ENCODE assay signal across 18 cellular contexts in the genomic region with DNA sequence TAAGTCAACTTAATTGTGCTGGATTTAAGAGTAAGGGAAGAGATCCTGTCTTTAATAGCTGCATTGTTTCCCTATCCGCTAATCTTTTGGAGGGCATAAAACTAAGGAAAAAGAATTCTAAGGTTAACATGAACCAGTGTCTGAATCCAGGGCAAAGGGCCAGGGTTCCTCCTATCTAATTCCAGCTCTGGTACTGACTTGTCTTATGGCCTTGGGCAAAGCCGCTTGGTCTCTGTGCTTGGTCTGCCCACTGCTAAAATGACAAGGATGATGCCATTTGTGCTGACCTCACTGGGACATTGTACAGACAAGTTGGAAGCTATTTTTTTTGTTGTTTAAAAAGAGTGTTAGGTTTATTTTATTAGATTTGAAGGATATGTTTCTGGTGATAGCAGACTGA.
A peak's percentile ranks its signal among the peaks of the same experiment; 100 is the strongest.
DNase-seq lines count a peak whose midpoint lies in the region; ATAC-seq, FAIRE-seq and TF ChIP-seq lines count a peak whose summit lies in the region.
"Had no signal": no experiment of that assay in that cellular context is flagged by ENCODE, and none has a peak within 500 bp of the region (broad histone marks: within the 10 kb centered on the region; RNA-seq: fewer than 3 reads in every experiment).

No MANE protein-coding gene starts in this region.

- peaks cover 40% of the 10 kb centered on the region for H3K4me1 Mint-ChIP-seq in Caco-2 (ENCODE audit: low read depth, unreplicated experiment)

- no peak for TF ChIP-seq POLR2A in prostate gland (IDR thresholded peaks at IDR 0.05)

- H3K36me3 Mint-ChIP-seq in Caco-2 (ENCODE audit: insufficient read depth, unreplicated experiment), result peaks cover 15% of the 10 kb centered on the region

- CTCF ChIA-PET in Caco-2 (lab: Charles Lee), result no interaction called here

- H3K4me3 ChIP-seq in Caco-2 (ENCODE audit: low read depth, low read length) (no peak overlapping the region), RWPE2 (ENCODE audit: severe bottlenecking) (no peak overlapping the region), prostate gland (no peak overlapping the region)
- H3K4me3 ChIP-seq: HAP-1, SJCRH30 had no signal

- no peaks in the 10 kb centered on the region for H3K27me3 ChIP-seq in Caco-2 (replicated peaks; ENCODE audit: control insufficient read depth, insufficient read depth, low read length)
- no peaks in the 10 kb centered on the region for H3K27me3 ChIP-seq in RWPE2 (ENCODE audit: insufficient read depth, poor library complexity, severe bottlenecking)
- no peaks in the 10 kb centered on the region for H3K27me3 ChIP-seq in prostate gland (replicated peaks; ENCODE audit: insufficient read depth)
- H3K27me3 ChIP-seq: SJCRH30 had no signal

- no peak for TF ChIP-seq CTCF in Caco-2 (IDR thresholded peaks at IDR 0.05; ENCODE audit: insufficient read depth in 1 of 2, low read depth in 1 of 2, low read length in 1 of 2, severe bottlenecking in 1 of 2, unreplicated experiment in 1 of 2)
- no peak for TF ChIP-seq CTCF in RWPE2 (IDR thresholded peaks at IDR 0.05; ENCODE audit: poor library complexity, severe bottlenecking)
- TF ChIP-seq CTCF in prostate gland (IDR thresholded peaks at IDR 0.05), result no peak

- H3K27me3 Mint-ChIP-seq in Caco-2 (ENCODE audit: insufficient read depth, unreplicated experiment), result no peaks in the 10 kb centered on the region

- peak overlapping the region; percentile 34 for H3K4me3 Mint-ChIP-seq in Caco-2 (ENCODE audit: unreplicated experiment)

- intact Hi-C loops in Caco-2 (cut with micrococcal nuclease; ENCODE audit: unreplicated experiment), result no loop called here
- intact Hi-C loops in prostate gland (cut with DNase I), result no loop called here

- POLR2A ChIA-PET in Caco-2 (lab: Charles Lee), result no interaction called here

- H3K27ac Mint-ChIP-seq in Caco-2 (ENCODE audit: unreplicated experiment), result peak overlapping the region; percentile 91

- no TSS peak for BruUV-seq in Caco-2 (replicated peaks; lab: Mats Ljungman, UMichigan)

- H3K9me3 Mint-ChIP-seq in Caco-2 (ENCODE audit: unreplicated experiment), result peaks cover 42% of the 10 kb centered on the region

- no peaks in the 10 kb centered on the region; the same call in 1 of the 2 replicates for H3K9me3 ChIP-seq in Caco-2
- H3K9me3 ChIP-seq in RWPE2 (ENCODE audit: severe bottlenecking), result no peaks in the 10 kb centered on the region
- H3K9me3 ChIP-seq in prostate gland, result no peaks in the 10 kb centered on the region
- H3K9me3 ChIP-seq: HAP-1, SJCRH30 had no signal

- FAIRE-seq in urothelium cell line (lab: Jason Lieb, UNC), result no peak
- FAIRE-seq: GM19239 had no signal

- ATAC-seq in RWPE2 (ENCODE audit: low read depth) (peak; percentile 71), HG03442 (IDR thresholded peaks at IDR 0.05; ENCODE audit: unreplicated experiment) (no peak)

- DNase-seq in Caco-2, result no peak
- peak; percentile 77 for DNase-seq in RWPE2 (ENCODE audit: low spot score)
- DNase-seq in epithelial cell of prostate (ENCODE audit: low read depth, low spot score), result no peak
- DNase-seq in prostate gland (ENCODE audit: low spot score), result peak; percentile 90
- DNase-seq in urothelium cell line (ENCODE audit: low spot score), result no peak
- no peak for DNase-seq in NCI-H69 (lab: John Stamatoyannopoulos, UW)
- no peak for DNase-seq in activated CD8-positive, alpha-beta memory T cell treated with anti-CD3 and anti-CD28 coated beads, Interleukin-2, amount 50 U/mL, for 48 hours
- DNase-seq: 8988T, COR-L47, GDM1, NCI-H1694 treated with DMSO at 0.1 percent for 48 hours, NCI-H510A treated with DMSO at 0.1 percent for 48 hours, NCI-H82, OCI-M1, SJCRH30 had no signal

- H3K27ac ChIP-seq in RWPE2 (ENCODE audit: poor library complexity, severe bottlenecking) (peak overlapping the region; percentile 76), epithelial cell of prostate (peak overlapping the region; percentile 64), prostate gland (peak overlapping the region in 1 of 2 donors; percentile 2)
- H3K27ac ChIP-seq: SJCRH30 had no signal

- H3K4me1 ChIP-seq in Caco-2, result peaks cover 46% of the 10 kb centered on the region
- H3K4me1 ChIP-seq in RWPE2 (ENCODE audit: insufficient read depth, poor library complexity, severe bottlenecking), result peaks cover 30% of the 10 kb centered on the region
- H3K4me1 ChIP-seq in prostate gland (replicated peaks), result peaks cover 9% of the 10 kb centered on the region
- H3K4me1 ChIP-seq: HAP-1, SJCRH30 had no signal

- WGBS in prostate gland, result 60% methylated on average over 2 of the region's 2 CpGs

- H3K36me3 ChIP-seq in Caco-2 (ENCODE audit: control insufficient read depth, insufficient read depth, low read length), result no peaks in the 10 kb centered on the region
- no peaks in the 10 kb centered on the region for H3K36me3 ChIP-seq in RWPE2 (ENCODE audit: low read depth)
- no peaks in the 10 kb centered on the region for H3K36me3 ChIP-seq in prostate gland
- H3K36me3 ChIP-seq: HAP-1, SJCRH30 had no signal

Comparison
In these comparisons a context has a peak if more than half of its experiments do, and no peak if none do; other contexts are left out.
1. DNase-seq: peak in RWPE2 (single experiment) and prostate gland (single experiment); none in Caco-2 (0 of 2), epithelial cell of prostate (single experiment), urothelium cell line (single experiment), NCI-H69 (single experiment) and activated CD8-positive, alpha-beta memory T cell treated with anti-CD3 and anti-CD28 coated beads, Interleukin-2, amount 50 U/mL, for 48 hours (single experiment).